9 cellular contexts compared by ENCODE assay signal in genomic region chr2:30235008-30235655, GRCh38. TPM values are rescaled to one million over a fixed set of nuclear protein-coding genes. Genes with fewer than 3 reads are reported as not detected.
DNase-seq lines count a peak whose midpoint lies in the region; ATAC-seq, FAIRE-seq and TF ChIP-seq lines count a peak whose summit lies in the region.
"Had no signal": no experiment of that assay in that cellular context is flagged by ENCODE, and none has a peak within 500 bp of the region (broad histone marks: within the 10 kb centered on the region; RNA-seq: fewer than 3 reads in every experiment).

No MANE protein-coding gene starts in this region.

- intact Hi-C loops in endothelial cell of umbilical vein (cut with micrococcal nuclease): no loop called here

- no TSS peak for BruUV-seq in endothelial cell of umbilical vein (replicated peaks; lab: Mats Ljungman, UMichigan)

- no peak overlapping the region for H3K4me3 ChIP-seq in endothelial cell of umbilical vein (replicated peaks in 1 of 3; ENCODE audit: insufficient read depth in 1 of 3, low read depth in 1 of 3, low read length in 3 of 3)

- H3K9ac ChIP-seq in endothelial cell of umbilical vein (replicated peaks; ENCODE audit: extremely low read depth, insufficient read depth, low read length): no peak overlapping the region

- POLR2A ChIA-PET in endothelial cell of umbilical vein (lab: Charles Lee): no interaction called here

- H3K9me3 ChIP-seq in endothelial cell of umbilical vein (replicated peaks; ENCODE audit: control insufficient read depth, insufficient read depth, low read length): no peaks in the 10 kb centered on the region

- H4K20me1 ChIP-seq in endothelial cell of umbilical vein (replicated peaks; ENCODE audit: control insufficient read depth, extremely low read depth, insufficient read depth, low read length): no peaks in the 10 kb centered on the region

- H3K9me1 ChIP-seq in endothelial cell of umbilical vein (replicated peaks; ENCODE audit: control insufficient read depth, extremely low read depth, insufficient read depth, low read length): no peaks in the 10 kb centered on the region

- CTCF ChIA-PET in endothelial cell of umbilical vein (lab: Charles Lee): interaction anchor here (1.0 to 1.3 kb wide), 2 partner anchors 8 to 477 kb away, joined by 3 read pairs; no protein-coding TSS in a partner anchor

- H3K4me2 ChIP-seq in endothelial cell of umbilical vein (ENCODE audit: insufficient read depth, low read length): no peak overlapping the region

- no peaks in the 10 kb centered on the region for H3K36me3 ChIP-seq in endothelial cell of umbilical vein (ENCODE audit: control insufficient read depth in 2 of 2, extremely low read depth in 1 of 2, insufficient read depth in 2 of 2, low read length in 2 of 2)

- FAIRE-seq in endothelial cell of umbilical vein (lab: Jason Lieb, UNC): no peak

- H3K4me1 ChIP-seq in endothelial cell of umbilical vein (ENCODE audit: control insufficient read depth, extremely low read depth, insufficient read depth, low read length): peaks cover 9% of the 10 kb centered on the region

- DNase-seq in GM03348 (ENCODE audit: low spot score): peak; percentile 42
- peak; percentile 47 for DNase-seq in activated CD8-positive, alpha-beta memory T cell treated with anti-CD3 and anti-CD28 coated beads, Interleukin-2, amount 50 U/mL, for 24 hours (ENCODE audit: extremely low read depth)
- DNase-seq in endothelial cell of umbilical vein (ENCODE audit: low read depth, low spot score): no peak
- DNase-seq in stimulated activated CD4-positive, alpha-beta T cell treated with anti-CD3 and anti-CD28 coated beads, Interleukin-4, amount 100 ng/mL, for 24 hours: peak; percentile 78
- DNase-seq in GM13977 (ENCODE audit: low spot score): no peak
- no peak for DNase-seq in Ammon's horn (ENCODE audit: low spot score)
- no peak for DNase-seq in AML-193 (lab: John Stamatoyannopoulos, UW)
- DNase-seq: NCI-H1105 treated with DMSO at 0.1 percent for 48 hours had no signal

- no peak overlapping the region for H3K27ac ChIP-seq in endothelial cell of umbilical vein (ENCODE audit: insufficient read depth, low read depth, low read length)

- no peak for TF ChIP-seq POLR2A in endothelial cell of umbilical vein (IDR thresholded peaks at IDR 0.05; ENCODE audit: low read depth, low read length)

- dilution Hi-C loops in endothelial cell of umbilical vein (cut with MboI; ENCODE audit: extremely low pct_ligation_motif_present, low sequenced_read_pairs): no loop called here

- ATAC-seq in GM18519 (IDR thresholded peaks at IDR 0.05; ENCODE audit: low FRiP score, unreplicated experiment): no peak

- no peak overlapping the region for H2AFZ ChIP-seq in endothelial cell of umbilical vein (ENCODE audit: low read depth, low read length)

- in situ Hi-C loops in GM13977 (cut with MboI; ENCODE audit: low pct_unique_long_range_greater_than_20kb, low sequenced_read_pairs, unreplicated experiment): no loop called here

- TF ChIP-seq CTCF in endothelial cell of umbilical vein (IDR thresholded peaks at IDR 0.05; ENCODE audit: extremely low read depth in 1 of 2, insufficient read depth in 1 of 2, low read depth in 1 of 2, low read length in 2 of 2) (no peak), GM13977 (IDR thresholded peaks at IDR 0.05; ENCODE audit: extremely low read depth, insufficient read depth, missing control alignments) (no peak)

- no peaks in the 10 kb centered on the region for H3K79me2 ChIP-seq in endothelial cell of umbilical vein (ENCODE audit: control insufficient read depth, insufficient read depth, low read length)

- H3K27me3 ChIP-seq in endothelial cell of umbilical vein (ENCODE audit: control insufficient read depth in 2 of 2, insufficient read depth in 2 of 2, low read length in 2 of 2): peaks cover 18 to 22% of the 10 kb centered on the region in 2 experiments

TF ChIP-seq in endothelial cell of umbilical vein, 7 proteins besides CTCF, POLR2A, EP300 and RAD21:
- TF ChIP-seq MYC (IDR thresholded peaks at IDR 0.05; ENCODE audit: low read depth, low read length) (no peak), FOS (IDR thresholded peaks at IDR 0.05; ENCODE audit: borderline replicate concordance, insufficient read depth, low read length) (peak; percentile 8)

RNA-seq across cellular contexts. Expression of gene LBH, which starts 3.8 kb away (rescaled TPM):
- total RNA-seq in endothelial cell of umbilical vein: 2.9 and 5.5 TPM in 2 replicates
- polyA plus RNA-seq in endothelial cell of umbilical vein: 5.3 and 6.1 TPM in 2 replicates
- 3.0 and 3.1 TPM in 2 replicates for polyA plus RNA-seq in endothelial cell of umbilical vein (2011; cell fraction: cytosol; rRNA removed)
- polyA plus RNA-seq in endothelial cell of umbilical vein (2011; cell fraction: nucleus; rRNA removed): 1.4 and 2.0 TPM in 2 replicates
- polyA plus RNA-seq in endothelial cell of umbilical vein (2012): 8.0 and 10.9 TPM in 2 replicates
- polyA minus RNA-seq in endothelial cell of umbilical vein: 8.1 and 10.6 TPM in 2 replicates
- not detected for polyA minus RNA-seq in endothelial cell of umbilical vein (2011; cell fraction: cytosol; rRNA and poly(A)+ RNA removed)
- polyA minus RNA-seq in endothelial cell of umbilical vein (2011; cell fraction: nucleus; rRNA and poly(A)+ RNA removed): 1.5 and 5.3 TPM in 2 replicates

Comparison
In these comparisons a context has a peak if more than half of its experiments do, and no peak if none do; other contexts are left out.
1. DNase-seq: peak in GM03348 (single experiment), activated CD8-positive, alpha-beta memory T cell treated with anti-CD3 and anti-CD28 coated beads, Interleukin-2, amount 50 U/mL, for 24 hours (single experiment) and stimulated activated CD4-positive, alpha-beta T cell treated with anti-CD3 and anti-CD28 coated beads, Interleukin-4, amount 100 ng/mL, for 24 hours (single experiment); none in endothelial cell of umbilical vein (single experiment), GM13977 (single experiment), Ammon's horn (single experiment) and AML-193 (0 of 2).